ENCODE assay signal across 12 cellular contexts in genomic region chr17:43324205-43324893, GRCh38.
A peak's percentile ranks its signal among the peaks of the same experiment; 100 is the strongest.
DNase-seq lines count a peak whose midpoint lies in the region; ATAC-seq, FAIRE-seq and TF ChIP-seq lines count a peak whose summit lies in the region.
"Had no signal": no experiment of that assay in that cellular context is flagged by ENCODE, and none has a peak within 500 bp of the region (broad histone marks: within the 10 kb centered on the region; RNA-seq: fewer than 3 reads in every experiment).

No MANE protein-coding gene starts in this region.

- no peak for TF ChIP-seq EP300 in GM12878 (IDR thresholded peaks at IDR 0.05; ENCODE audit: borderline replicate concordance in 1 of 2, control insufficient read depth in 1 of 2, low read depth in 2 of 2, low read length in 2 of 2)

- DNase-seq in BJ (ENCODE audit: low read depth) (no peak), H9 (peak; percentile 74), GM12878 (ENCODE audit: low read depth, low spot score) (peak; percentile 35), NCI-H748 treated with DMSO at 0.1 percent for 48 hours (lab: John Stamatoyannopoulos, UW) (no peak)
- no peak for DNase-seq in activated naive CD4-positive, alpha-beta T cell (lab: John Stamatoyannopoulos, UW)
- DNase-seq in stimulated activated CD4-positive, alpha-beta T cell treated with anti-CD3 and anti-CD28 coated beads, Interleukin-2, amount 100 ng/mL, for 24 hours: no peak
- DNase-seq: activated T-cell treated with anti-CD3 and anti-CD28 coated beads, Interleukin-2, amount 50 U/mL, for 48 hours; left colon; NCI-H187 had no signal

- no peak overlapping the region for H4K8ac ChIP-seq in H9 (replicated peaks; ENCODE audit: insufficient read length, low read depth, low read length)

- H2BK120ac ChIP-seq in H9 (ENCODE audit: low read depth, low read length, poor library complexity, severe bottlenecking): no peak overlapping the region

- peaks cover 3 to 12% (median 10%) of the 10 kb centered on the region in 3 experiments for H3K36me3 Mint-ChIP-seq in H9 (ENCODE audit: insufficient read depth in 1 of 3, low read depth in 3 of 3)
- no peaks in the 10 kb centered on the region for H3K36me3 Mint-ChIP-seq in nephron (ENCODE audit: low read depth)

- no TSS peak for BruUV-seq in GM12878 (replicated peaks; lab: Mats Ljungman, UMichigan)

- no peak overlapping the region for H4K5ac ChIP-seq in H9 (ENCODE audit: insufficient read length, low read depth, low read length)

- intact Hi-C loops in GM12878 (cut with micrococcal nuclease; ENCODE audit: unreplicated experiment): no loop called here

- TF ChIP-seq POLR2A in GM12878 (IDR thresholded peaks at IDR 0.05; ENCODE audit: low read depth, low read length): no peak

- H3K36me3 ChIP-seq in BJ (ENCODE audit: control insufficient read depth, insufficient read depth, low read length): no peaks in the 10 kb centered on the region
- no peaks in the 10 kb centered on the region for H3K36me3 ChIP-seq in GM12878 (ENCODE audit: control insufficient read depth in 2 of 2, insufficient read depth in 2 of 2, low read length in 1 of 2)

- no peak overlapping the region for H3K18ac ChIP-seq in H9 (ENCODE audit: insufficient read length, low read depth, low read length)

- H3T11ph ChIP-seq in H9 (ENCODE audit: low read length): no peak overlapping the region

- H3K27me3 Mint-ChIP-seq in H9 (ENCODE audit: low read depth) (no peaks in the 10 kb centered on the region), nephron (ENCODE audit: low read depth) (no peaks in the 10 kb centered on the region)

- H3K9me3 ChIP-seq in H9 (ENCODE audit: control insufficient read depth, low read depth, low read length) (peaks cover 5% of the 10 kb centered on the region), GM12878 (replicated peaks; ENCODE audit: control insufficient read depth, insufficient read depth, low read length) (peaks cover 6% of the 10 kb centered on the region; the same call in 2 of the 3 replicates)

- H3K4me3 Mint-ChIP-seq in H9 (no peak overlapping the region), nephron (no peak overlapping the region)

- CTCF ChIA-PET in BJ (lab: Yijun Ruan, JAX): interaction anchor here (3.3 kb wide), 1 partner anchor 10 kb away, joined by 13 read pairs; no protein-coding TSS in a partner anchor
- CTCF ChIA-PET in GM12878 (lab: Yijun Ruan, JAX): no interaction called here

- H2BK15ac ChIP-seq in H9 (ENCODE audit: low read depth, low read length): no peak overlapping the region

- H4K20me1 ChIP-seq in H9 (ENCODE audit: control insufficient read depth, insufficient read depth, insufficient read length) (no peaks in the 10 kb centered on the region), GM12878 (ENCODE audit: control insufficient read depth, insufficient read depth) (no peaks in the 10 kb centered on the region)

- H2BK12ac ChIP-seq in H9 (ENCODE audit: insufficient read length, low read depth, low read length): no peak overlapping the region

- H2AFZ ChIP-seq in H9 (ENCODE audit: low read length) (no peak overlapping the region), GM12878 (ENCODE audit: control insufficient read depth, low read depth, low read length) (peak overlapping the region; percentile 56)
- H2AFZ ChIP-seq: parathyroid adenoma had no signal

- H3K4me1 ChIP-seq in H9 (ENCODE audit: insufficient read depth, low read length) (no peaks in the 10 kb centered on the region; the same call in 1 of the 2 replicates), GM12878 (ENCODE audit: control insufficient read depth, insufficient read depth, low read length) (peaks cover 6% of the 10 kb centered on the region)
- H3K4me1 ChIP-seq: parathyroid adenoma had no signal

- H3K9me3 Mint-ChIP-seq in H9 (peaks cover 11 to 21% of the 10 kb centered on the region in 2 experiments), nephron (peaks cover 3% of the 10 kb centered on the region)

- H2BK20ac ChIP-seq in H9 (ENCODE audit: low read depth, low read length, poor library complexity, severe bottlenecking): no peak overlapping the region

- in situ Hi-C loops in GM12878 (cut with MboI): no loop called here

- H3K4me3 ChIP-seq in BJ (ENCODE audit: low read depth, low read length): no peak overlapping the region
- 0 out of 2 replicates have a peak overlapping the region, but pooled peaks have one; percentile 19 for H3K4me3 ChIP-seq in GM12878

- H3K27ac ChIP-seq in H9 (ENCODE audit: insufficient read length, low read depth, low read length) (no peak overlapping the region), GM12878 (ENCODE audit: control insufficient read depth, insufficient read depth) (no peak overlapping the region)
- H3K27ac ChIP-seq: parathyroid adenoma had no signal

- ATAC-seq in GM12878 (peak; percentile 73), GM19397 (IDR thresholded peaks at IDR 0.05; ENCODE audit: unreplicated experiment) (no peak)
- ATAC-seq: left colon had no signal

- no peaks in the 10 kb centered on the region for H3K27me3 ChIP-seq in BJ (ENCODE audit: control insufficient read depth, insufficient read depth, low read length)
- H3K27me3 ChIP-seq in H9 (ENCODE audit: insufficient read depth, low read length): no peaks in the 10 kb centered on the region
- no peaks in the 10 kb centered on the region for H3K27me3 ChIP-seq in GM12878 (replicated peaks in 1 of 2; ENCODE audit: control insufficient read depth in 2 of 2, insufficient read depth in 2 of 2, low read length in 1 of 2)

- POLR2A ChIA-PET in BJ (lab: Charles Lee): no interaction called here
- POLR2A ChIA-PET in GM12878 (lab: Charles Lee): no interaction called here

- TF ChIP-seq RAD21 in GM12878 (IDR thresholded peaks at IDR 0.05; ENCODE audit: insufficient read depth, low read depth, low read length): no peak

- H2BK5ac ChIP-seq in H9 (ENCODE audit: insufficient read length, low read length): no peak overlapping the region

- H3K14ac ChIP-seq in H9 (ENCODE audit: insufficient read depth, low read length): no peak overlapping the region

- H3K9ac ChIP-seq in H9 (ENCODE audit: extremely low read depth, insufficient read length, low read length) (no peak overlapping the region), GM12878 (ENCODE audit: control insufficient read depth, insufficient read depth, low read length) (no peak overlapping the region)
- H3K9ac ChIP-seq: parathyroid adenoma had no signal

- no peak overlapping the region for H3K4ac ChIP-seq in H9 (ENCODE audit: low read depth, low read length)

- no peak overlapping the region for H3K23ac ChIP-seq in H9 (ENCODE audit: insufficient read length, low read depth, low read length)

- peaks cover 4 to 5% of the 10 kb centered on the region in 2 experiments; a peak in 3 of 4 replicates for H3K4me1 Mint-ChIP-seq in H9
- H3K4me1 Mint-ChIP-seq in nephron: peaks cover 30% of the 10 kb centered on the region

- no peak for FAIRE-seq in GM12878 (lab: Jason Lieb, UNC)

- H3K56ac ChIP-seq in H9 (ENCODE audit: insufficient read length, low read depth, low read length): no peak overlapping the region

- WGBS in H9 (ENCODE audit: extremely low coverage, insufficient read length, low lambda C conversion rate): no CpG with 5 or more reads among the region's 22 CpGs
- 24% methylated on average over 22 of the region's 22 CpGs for WGBS in GM12878 (ENCODE audit: insufficient coverage, insufficient replicate concordance, low lambda C conversion rate, missing lambda C conversion rate)

- no peaks in the 10 kb centered on the region for H3K23me2 ChIP-seq in H9 (ENCODE audit: insufficient read length, low read depth, low read length, poor library complexity, severe bottlenecking)

- H2AK5ac ChIP-seq in H9 (ENCODE audit: insufficient read length, low read length): no peak overlapping the region

- no peak overlapping the region for H4K91ac ChIP-seq in H9 (ENCODE audit: insufficient read length, low read depth, low read length)

- peak overlapping the region in 1 of 3 experiments; percentile 58; a peak in 2 of 7 replicates for H3K27ac Mint-ChIP-seq in H9
- no peak overlapping the region for H3K27ac Mint-ChIP-seq in nephron

- TF ChIP-seq CTCF in BJ (IDR thresholded peaks at IDR 0.05; ENCODE audit: insufficient read depth, low read depth, low read length) (peak; percentile 28; the same call in 1 of the 2 replicates), H9 (conservative IDR thresholded peaks at IDR 0.05) (peak; percentile 58), GM12878 (IDR thresholded peaks at IDR 0.05 in 2 of 3, conservative IDR thresholded peaks at IDR 0.05 in 1 of 3; ENCODE audit: control insufficient read depth in 2 of 3, extremely low read depth in 1 of 3, insufficient read depth in 1 of 3, low read depth in 3 of 3, low read length in 3 of 3) (peak in 2 of 3 experiments; percentile 27 to 37; a peak in 2 of 6 replicates), nephron (IDR thresholded peaks at IDR 0.05; ENCODE audit: unreplicated experiment in 3 of 3) (peak in 2 of 3 experiments; percentile 22 to 30)

- H3K79me1 ChIP-seq in H9 (ENCODE audit: insufficient read depth, low read depth, low read length, poor library complexity, severe bottlenecking): no peaks in the 10 kb centered on the region

- H3K4me2 ChIP-seq in H9 (ENCODE audit: insufficient read depth, insufficient read length, low read length) (no peak overlapping the region), GM12878 (ENCODE audit: control insufficient read depth, insufficient read depth) (peak overlapping the region; percentile 50; the same call in 1 of the 2 replicates)

- SMC1A ChIA-PET in GM12878 (lab: Charles Lee; ENCODE audit: uncharacterized antibody, unreplicated experiment): no interaction called here

- RAD21 ChIA-PET in GM12878 (lab: Charles Lee; ENCODE audit: unreplicated experiment): no interaction called here

- no peaks in the 10 kb centered on the region for H3K79me2 ChIP-seq in H9 (ENCODE audit: insufficient read depth, low read length)
- no peaks in the 10 kb centered on the region for H3K79me2 ChIP-seq in GM12878 (ENCODE audit: control insufficient read depth, insufficient read depth, low read length)
- H3K79me2 ChIP-seq: parathyroid adenoma had no signal

TF ChIP-seq in GM12878, 131 proteins besides CTCF, POLR2A, EP300 and RAD21 (continues in another document):
- peak; percentile 86; the same call in 1 of the 2 replicates for TF ChIP-seq PAX5 (IDR thresholded peaks at IDR 0.05; ENCODE audit: borderline replicate concordance, low read depth, low read length)
- TF ChIP-seq BMI1 (IDR thresholded peaks at IDR 0.05; ENCODE audit: borderline replicate concordance): no peak
- no peak for TF ChIP-seq TCF12 (IDR thresholded peaks at IDR 0.05; ENCODE audit: low read depth, low read length)
- TF ChIP-seq IKZF1 (conservative IDR thresholded peaks at IDR 0.05): 0 out of 2 replicates have a peak, but pooled peaks have one; percentile 15
- TF ChIP-seq KLF5 (IDR thresholded peaks at IDR 0.05; ENCODE audit: partially characterized antibody): no peak

Comparison
In these comparisons a context has a peak if more than half of its experiments do, and no peak if none do; other contexts are left out.
1. DNase-seq: peak in H9 (single experiment) and GM12878 (single experiment); none in BJ (single experiment), activated naive CD4-positive, alpha-beta T cell (0 of 4), NCI-H748 treated with DMSO at 0.1 percent for 48 hours (single experiment) and stimulated activated CD4-positive, alpha-beta T cell treated with anti-CD3 and anti-CD28 coated beads, Interleukin-2, amount 100 ng/mL, for 24 hours (0 of 2).
2. Peak in every context shown above with its lines, with median percentiles within 50 percentile points of each other: CTCF ChIP-seq.